16 cellular contexts compared by ENCODE assay signal in the genomic region with DNA sequence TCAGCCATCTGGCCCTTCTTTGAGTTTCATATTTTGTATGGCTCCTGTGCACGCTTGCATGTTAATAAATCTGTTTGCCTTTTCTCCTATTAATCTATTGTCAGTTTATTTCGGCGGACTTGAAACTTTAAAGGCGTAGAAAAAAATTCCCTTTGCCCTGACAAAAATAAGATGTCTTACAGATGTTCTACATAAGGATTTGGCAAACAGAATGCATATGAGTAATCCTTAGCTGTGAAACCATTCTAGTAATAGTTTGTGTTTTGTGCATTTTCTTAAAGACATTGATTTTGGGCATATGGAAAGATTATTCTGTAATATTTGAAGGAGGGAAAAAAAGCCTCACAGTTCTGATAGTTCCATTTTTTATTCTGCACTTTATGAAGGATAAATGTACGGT.
"Had no signal": no experiment of that assay in that cellular context is flagged by ENCODE, and none has a peak within 500 bp of the region (broad histone marks: within the 10 kb centered on the region; RNA-seq: fewer than 3 reads in every experiment).

No MANE protein-coding gene starts in this region.

- H3K9me3 Mint-ChIP-seq: activated B cell treated with CpG ODN at 0.5 μM for 24 hours; activated naive CD8-positive, alpha-beta T cell treated with anti-CD3 and anti-CD28 coated beads, Interleukin-2, amount 10 ng/mL, durations not matched to agents 7 days and 5 days; stimulated activated naive B cell treated with anti-CD40 and anti-IgM and Interleukin-4, amounts not matched to agents 10 μg/mL and 1 μg/mL and 100 μg/mL, for 72 hours had no signal

- H3K27ac ChIP-seq: gastrocnemius medialis, heart right ventricle, neutrophil, thyroid gland, uterus had no signal

- H3K4me1 Mint-ChIP-seq: activated B cell treated with CpG ODN at 0.5 μM for 24 hours; activated naive CD8-positive, alpha-beta T cell treated with anti-CD3 and anti-CD28 coated beads, Interleukin-2, amount 10 ng/mL, durations not matched to agents 7 days and 5 days; naive thymus-derived CD4-positive, alpha-beta T cell; stimulated activated naive B cell treated with anti-CD40 and anti-IgM and Interleukin-4, amounts not matched to agents 10 μg/mL and 1 μg/mL and 100 μg/mL, for 72 hours had no signal

- H3K36me3 ChIP-seq: gastrocnemius medialis, neutrophil, thyroid gland, uterus had no signal

- H3K9me3 ChIP-seq: gastrocnemius medialis, heart right ventricle, mucosa of descending colon, neutrophil, thyroid gland, uterus had no signal

- H3K27me3 ChIP-seq: gastrocnemius medialis, heart right ventricle, neutrophil, thyroid gland, uterus had no signal

- ATAC-seq: gastrocnemius medialis; heart right ventricle; left lobe of liver; mucosa of descending colon; naive thymus-derived CD4-positive, alpha-beta T cell; stimulated activated naive B cell treated with anti-CD40 and anti-IgM and Interleukin-4, amounts not matched to agents 10 μg/mL and 1 μg/mL and 100 μg/mL, for 72 hours had no signal

- H3K4me3 ChIP-seq: gastrocnemius medialis, heart right ventricle, mucosa of descending colon, thyroid gland, uterus had no signal

- H3K27me3 Mint-ChIP-seq: activated B cell treated with CpG ODN at 0.5 μM for 24 hours; activated naive CD8-positive, alpha-beta T cell treated with anti-CD3 and anti-CD28 coated beads, Interleukin-2, amount 10 ng/mL, durations not matched to agents 7 days and 5 days; stimulated activated naive B cell treated with anti-CD40 and anti-IgM and Interleukin-4, amounts not matched to agents 10 μg/mL and 1 μg/mL and 100 μg/mL, for 72 hours had no signal

- DNase-seq: activated B cell treated with CpG ODN at 0.5 μM for 24 hours; activated CD4-positive, alpha-beta T cell treated with anti-CD3 and anti-CD28 coated beads, Interleukin-2, amount 50 U/mL, for 1 hour; activated naive CD4-positive, alpha-beta T cell; activated naive CD8-positive, alpha-beta T cell treated with anti-CD3 and anti-CD28 coated beads, Interleukin-2, amount 10 ng/mL, durations not matched to agents 7 days and 5 days; anterior cingulate cortex; gastrocnemius medialis; heart right ventricle; mucosa of descending colon; naive thymus-derived CD4-positive, alpha-beta T cell; retina; stimulated activated CD4-positive, alpha-beta T cell treated with anti-CD3 and anti-CD28 coated beads, Interleukin-4, amount 100 ng/mL, for 1 hour; stimulated activated naive B cell treated with anti-CD40 and anti-IgM and Interleukin-4, amounts not matched to agents 10 μg/mL and 1 μg/mL and 100 μg/mL, for 72 hours; thyroid gland; uterus had no signal

- H3K36me3 Mint-ChIP-seq: activated naive CD8-positive, alpha-beta T cell treated with anti-CD3 and anti-CD28 coated beads, Interleukin-2, amount 10 ng/mL, durations not matched to agents 7 days and 5 days had no signal

- H3K4me1 ChIP-seq: gastrocnemius medialis, heart right ventricle, thyroid gland, uterus had no signal

- H3K4me3 Mint-ChIP-seq: activated B cell treated with CpG ODN at 0.5 μM for 24 hours; activated naive CD8-positive, alpha-beta T cell treated with anti-CD3 and anti-CD28 coated beads, Interleukin-2, amount 10 ng/mL, durations not matched to agents 7 days and 5 days; naive thymus-derived CD4-positive, alpha-beta T cell; stimulated activated naive B cell treated with anti-CD40 and anti-IgM and Interleukin-4, amounts not matched to agents 10 μg/mL and 1 μg/mL and 100 μg/mL, for 72 hours had no signal

- H3K27ac Mint-ChIP-seq: activated B cell treated with CpG ODN at 0.5 μM for 24 hours; activated naive CD8-positive, alpha-beta T cell treated with anti-CD3 and anti-CD28 coated beads, Interleukin-2, amount 10 ng/mL, durations not matched to agents 7 days and 5 days; stimulated activated naive B cell treated with anti-CD40 and anti-IgM and Interleukin-4, amounts not matched to agents 10 μg/mL and 1 μg/mL and 100 μg/mL, for 72 hours had no signal
